19 cellular contexts compared by ENCODE assay signal in the genomic region with DNA sequence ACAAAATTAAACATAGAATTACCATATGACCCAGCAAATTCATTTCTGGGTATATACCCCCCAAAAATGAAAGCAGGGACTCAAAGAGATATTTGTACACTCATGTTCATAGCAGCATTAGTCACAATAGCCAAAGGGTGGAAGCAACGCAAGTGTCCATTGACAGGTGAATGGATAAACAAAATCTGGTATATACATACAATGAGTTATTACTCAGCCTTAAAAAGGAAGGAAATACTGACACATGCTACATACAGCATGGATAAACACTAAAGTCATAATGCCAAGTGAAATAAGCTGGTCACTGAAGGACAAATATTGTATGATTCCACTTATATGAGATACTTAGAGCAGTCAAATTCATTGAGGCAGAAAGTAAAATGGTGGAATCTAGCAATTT. TPM values are rescaled to one million over a fixed set of nuclear protein-coding genes. Genes with fewer than 3 reads are reported as not detected.
DNase-seq lines count a peak whose midpoint lies in the region; ATAC-seq, FAIRE-seq and TF ChIP-seq lines count a peak whose summit lies in the region.
"Had no signal": no experiment of that assay in that cellular context is flagged by ENCODE, and none has a peak within 500 bp of the region (broad histone marks: within the 10 kb centered on the region; RNA-seq: fewer than 3 reads in every experiment).

No MANE protein-coding gene starts in this region.

- H2AFZ ChIP-seq in endothelial cell of umbilical vein (ENCODE audit: low read depth, low read length), result no peak overlapping the region
- H2AFZ ChIP-seq: GM23248 had no signal

- peak overlapping the region; percentile 10 for H3K4me2 ChIP-seq in endothelial cell of umbilical vein (ENCODE audit: insufficient read depth, low read length)
- H3K4me2 ChIP-seq: BLaER1 treated with 17β-estradiol and CSF1 and Interleukin-3, amounts not matched to agents 10 nM and 100 nM had no signal

- H3K4me3 ChIP-seq in RWPE2 (ENCODE audit: severe bottlenecking) (no peak overlapping the region), endothelial cell of umbilical vein (replicated peaks in 1 of 3; ENCODE audit: insufficient read depth in 1 of 3, low read depth in 1 of 3, low read length in 3 of 3) (no peak overlapping the region), neutrophil (ENCODE audit: low read depth in 1 of 2, low read length in 1 of 2) (no peak overlapping the region)
- H3K4me3 ChIP-seq: BLaER1 treated with 17β-estradiol and CSF1 and Interleukin-3, amounts not matched to agents 10 nM and 100 nM; GM12878; GM23248 had no signal

- no peaks in the 10 kb centered on the region for H3K79me2 ChIP-seq in endothelial cell of umbilical vein (ENCODE audit: control insufficient read depth, insufficient read depth, low read length)

- H3K27me3 ChIP-seq in RWPE2 (ENCODE audit: insufficient read depth, poor library complexity, severe bottlenecking) (no peaks in the 10 kb centered on the region), endothelial cell of umbilical vein (ENCODE audit: control insufficient read depth in 2 of 2, insufficient read depth in 2 of 2, low read length in 2 of 2) (no peaks in the 10 kb centered on the region), neutrophil (no peaks in the 10 kb centered on the region)

- peak; percentile 73 for FAIRE-seq in endothelial cell of umbilical vein (lab: Jason Lieb, UNC)
- FAIRE-seq in D721Med (lab: Jason Lieb, UNC), result no peak
- FAIRE-seq: GM12878, GM18507, H54, HepG2, HTR-8/SVneo had no signal

- H3K27ac ChIP-seq in RWPE2 (ENCODE audit: poor library complexity, severe bottlenecking), result no peak overlapping the region
- peak overlapping the region; percentile 28 for H3K27ac ChIP-seq in endothelial cell of umbilical vein (ENCODE audit: insufficient read depth, low read depth, low read length)
- peak overlapping the region; percentile 28 for H3K27ac ChIP-seq in neutrophil
- H3K27ac ChIP-seq: 22Rv1; BLaER1 treated with 17β-estradiol and CSF1 and Interleukin-3, amounts not matched to agents 10 nM and 100 nM; GM23248 had no signal

- no peak for DNase-seq in activated CD4-positive, CD25-positive, alpha-beta regulatory T cell treated with anti-CD3 and anti-CD28 coated beads, Interleukin-2, amount 50 U/mL, for 72 hours
- no peak for DNase-seq in RWPE2 (ENCODE audit: low spot score)
- peak; percentile 58 for DNase-seq in endothelial cell of umbilical vein (ENCODE audit: low read depth, low spot score)
- DNase-seq in AG08396 (ENCODE audit: low spot score), result no peak
- DNase-seq in D721Med (ENCODE audit: insufficient read length, low spot score), result no peak
- no peak for DNase-seq in GM19238 (ENCODE audit: insufficient read length, low spot score)
- DNase-seq: CD4-positive, CD25-positive, alpha-beta regulatory T cell; DMS 273 treated with DMSO at 0.1 percent for 48 hours; GM23248 had no signal

- no peak overlapping the region for H3K9ac ChIP-seq in endothelial cell of umbilical vein (replicated peaks; ENCODE audit: extremely low read depth, insufficient read depth, low read length)
- H3K9ac ChIP-seq: BLaER1 treated with 17β-estradiol and CSF1 and Interleukin-3, amounts not matched to agents 10 nM and 100 nM; GM23248 had no signal

- dilution Hi-C loops in endothelial cell of umbilical vein (cut with MboI; ENCODE audit: extremely low pct_ligation_motif_present, low sequenced_read_pairs), result no loop called here

- no peaks in the 10 kb centered on the region for H3K36me3 ChIP-seq in RWPE2 (ENCODE audit: low read depth)
- no peaks in the 10 kb centered on the region for H3K36me3 ChIP-seq in endothelial cell of umbilical vein (ENCODE audit: control insufficient read depth in 2 of 2, extremely low read depth in 1 of 2, insufficient read depth in 2 of 2, low read length in 2 of 2)
- peaks cover 4% of the 10 kb centered on the region for H3K36me3 ChIP-seq in neutrophil
- H3K36me3 ChIP-seq: BLaER1 treated with 17β-estradiol and CSF1 and Interleukin-3, amounts not matched to agents 10 nM and 100 nM had no signal

- no peaks in the 10 kb centered on the region for H3K4me1 ChIP-seq in RWPE2 (ENCODE audit: insufficient read depth, poor library complexity, severe bottlenecking)
- peaks cover 9% of the 10 kb centered on the region for H3K4me1 ChIP-seq in endothelial cell of umbilical vein (ENCODE audit: control insufficient read depth, extremely low read depth, insufficient read depth, low read length)
- H3K4me1 ChIP-seq in neutrophil (ENCODE audit: control insufficient read depth in 1 of 2, insufficient read depth in 1 of 2, low read depth in 1 of 2, low read length in 1 of 2), result peaks cover 66 to 67% of the 10 kb centered on the region in 2 experiments

- no peak for TF ChIP-seq CTCF in RWPE2 (IDR thresholded peaks at IDR 0.05; ENCODE audit: poor library complexity, severe bottlenecking)
- TF ChIP-seq CTCF in endothelial cell of umbilical vein (IDR thresholded peaks at IDR 0.05; ENCODE audit: extremely low read depth in 1 of 2, insufficient read depth in 1 of 2, low read depth in 1 of 2, low read length in 2 of 2), result no peak
- no peak for TF ChIP-seq CTCF in neutrophil (IDR thresholded peaks at IDR 0.05)
- TF ChIP-seq CTCF in D721Med (IDR thresholded peaks at IDR 0.05; ENCODE audit: insufficient read depth, missing control alignments), result no peak

- H4K20me1 ChIP-seq in endothelial cell of umbilical vein (replicated peaks; ENCODE audit: control insufficient read depth, extremely low read depth, insufficient read depth, low read length), result no peaks in the 10 kb centered on the region
- H4K20me1 ChIP-seq: BLaER1 treated with 17β-estradiol and CSF1 and Interleukin-3, amounts not matched to agents 10 nM and 100 nM had no signal

- H3K9me1 ChIP-seq in endothelial cell of umbilical vein (replicated peaks; ENCODE audit: control insufficient read depth, extremely low read depth, insufficient read depth, low read length), result no peaks in the 10 kb centered on the region

- TF ChIP-seq POLR2A in endothelial cell of umbilical vein (IDR thresholded peaks at IDR 0.05; ENCODE audit: low read depth, low read length), result no peak

- peak; percentile 48 to 57 for ATAC-seq in activated CD4-positive, CD25-positive, alpha-beta regulatory T cell treated with anti-CD3 and anti-CD28 coated beads, Interleukin-2, amount 50 U/mL, for 24 hours
- peak; percentile 44 for ATAC-seq in RWPE2 (ENCODE audit: low read depth)
- ATAC-seq: GM12878, HCT116, HepG2 had no signal

- POLR2A ChIA-PET in endothelial cell of umbilical vein (lab: Charles Lee), result no interaction called here

- no peaks in the 10 kb centered on the region for H3K9me3 ChIP-seq in RWPE2 (ENCODE audit: severe bottlenecking)
- H3K9me3 ChIP-seq in endothelial cell of umbilical vein (replicated peaks; ENCODE audit: control insufficient read depth, insufficient read depth, low read length), result no peaks in the 10 kb centered on the region
- H3K9me3 ChIP-seq in neutrophil, result no peaks in the 10 kb centered on the region

- intact Hi-C loops in endothelial cell of umbilical vein (cut with micrococcal nuclease), result loop anchor here (1.0 kb wide), 2 partner anchors 12 to 45 kb away; no protein-coding TSS in a partner anchor

- CTCF ChIA-PET in endothelial cell of umbilical vein (lab: Charles Lee), result interaction anchor here (0.6 to 1.1 kb wide), 3 partner anchors 9 to 12 kb away, joined by 3 to 4 read pairs (median 4); no protein-coding TSS in a partner anchor

- no TSS peak for BruUV-seq in endothelial cell of umbilical vein (replicated peaks; lab: Mats Ljungman, UMichigan)

TF ChIP-seq in endothelial cell of umbilical vein, 7 proteins besides CTCF, POLR2A, EP300 and RAD21:
- TF ChIP-seq JUN (IDR thresholded peaks at IDR 0.05; ENCODE audit: borderline replicate concordance, insufficient read depth, insufficient read length, low read depth) (peak; percentile 70), GATA2 (IDR thresholded peaks at IDR 0.05; ENCODE audit: insufficient read depth, insufficient read length, low read depth, low read length) (no peak), FOS (IDR thresholded peaks at IDR 0.05; ENCODE audit: borderline replicate concordance, insufficient read depth, low read length) (peak; percentile 75), EZH2 (IDR thresholded peaks at IDR 0.05; ENCODE audit: borderline replicate concordance, low read depth, low read length, severe bottlenecking) (no peak)
- TF ChIP-seq, protein P1, sequence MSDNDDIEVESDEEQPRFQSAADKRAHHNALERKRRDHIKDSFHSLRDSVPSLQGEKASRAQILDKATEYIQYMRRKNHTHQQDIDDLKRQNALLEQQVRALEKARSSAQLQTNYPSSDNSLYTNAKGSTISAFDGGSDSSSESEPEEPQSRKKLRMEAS (IDR thresholded peaks at IDR 0.05; ENCODE audit: insufficient read depth, insufficient read length), result no peak

RNA-seq across cellular contexts. Expression of a gene that starts 5.3 kb away (rescaled TPM):
- 4.7 and 6.0 TPM in 2 replicates for total RNA-seq in endothelial cell of umbilical vein
- polyA plus RNA-seq in endothelial cell of umbilical vein, result 8.5 and 8.9 TPM in 2 replicates
- polyA plus RNA-seq in endothelial cell of umbilical vein (2011; cell fraction: cytosol; rRNA removed), result 7.6 and 9.9 TPM in 2 replicates
- 4.4 and 4.6 TPM in 2 replicates for polyA plus RNA-seq in endothelial cell of umbilical vein (2011; cell fraction: nucleus; rRNA removed)
- polyA plus RNA-seq in endothelial cell of umbilical vein (2012), result 5.2 and 6.5 TPM in 2 replicates
- 5.5 and 7.8 TPM in 2 replicates for polyA minus RNA-seq in endothelial cell of umbilical vein
- 0.82 TPM for polyA minus RNA-seq in endothelial cell of umbilical vein (2011; cell fraction: cytosol; rRNA and poly(A)+ RNA removed)
- 3.3 and 5.2 TPM in 2 replicates for polyA minus RNA-seq in endothelial cell of umbilical vein (2011; cell fraction: nucleus; rRNA and poly(A)+ RNA removed)
- total RNA-seq: HepG2 had no signal

RNA-seq across cellular contexts. Expression of a gene that starts 49.6 kb away (rescaled TPM):
- total RNA-seq in endothelial cell of umbilical vein, result 170 and 185 TPM in 2 replicates
- 540 and 652 TPM in 2 replicates for polyA plus RNA-seq in endothelial cell of umbilical vein
- 440 and 441 TPM in 2 replicates for polyA plus RNA-seq in endothelial cell of umbilical vein (2011; cell fraction: cytosol; rRNA removed)
- polyA plus RNA-seq in endothelial cell of umbilical vein (2011; cell fraction: nucleus; rRNA removed), result 126 and 145 TPM in 2 replicates
- 177 and 207 TPM in 2 replicates for polyA plus RNA-seq in endothelial cell of umbilical vein (2012)
- 193 and 235 TPM in 2 replicates for polyA minus RNA-seq in endothelial cell of umbilical vein
- polyA minus RNA-seq in endothelial cell of umbilical vein (2011; cell fraction: cytosol; rRNA and poly(A)+ RNA removed), result 68.6 TPM
- 28.5 and 47.3 TPM in 2 replicates for polyA minus RNA-seq in endothelial cell of umbilical vein (2011; cell fraction: nucleus; rRNA and poly(A)+ RNA removed)
